In genomic region chr14:50978888-50979287, GRCh38 we compare ENCODE assay signal across 15 cellular contexts. TPM values are rescaled to one million over a fixed set of nuclear protein-coding genes. Genes with fewer than 3 reads are reported as not detected.
A peak's percentile ranks its signal among the peaks of the same experiment; 100 is the strongest.
DNase-seq lines count a peak whose midpoint lies in the region; ATAC-seq lines count a peak whose summit lies in the region.
"Had no signal": no experiment of that assay in that cellular context is flagged by ENCODE, and none has a peak within 500 bp of the region (broad histone marks: within the 10 kb centered on the region; RNA-seq: fewer than 3 reads in every experiment).

No MANE protein-coding gene starts in this region.

- no peak overlapping the region for H3K4me3 Mint-ChIP-seq in activated CD4-positive, alpha-beta T cell treated with anti-CD3 and anti-CD28 coated beads for 36 hours
- H3K4me3 Mint-ChIP-seq: activated CD4-positive, alpha-beta T cell treated with anti-CD3 and anti-CD28 coated beads, Interleukin-2, amount 10 ng/mL, durations not matched to agents 7 days and 5 days; activated naive CD4-positive, alpha-beta T cell treated with anti-CD3 and anti-CD28 coated beads for 36 hours; central memory CD8-positive, alpha-beta T cell; stimulated activated naive CD8-positive, alpha-beta T cell treated with anti-CD3 and anti-CD28 coated beads, Interleukin-15, Interleukin-2, amounts not matched to agents 100 ng/mL and 50 ng/mL, for 24 hours had no signal

- peak overlapping the region; percentile 1 to 45 (median 6) for H3K4me3 ChIP-seq in skeletal muscle tissue (ENCODE audit: low read length in 3 of 3)
- no peak overlapping the region for H3K4me3 ChIP-seq in SJCRH30
- H3K4me3 ChIP-seq: pancreas had no signal

- DNase-seq in HPDE6-E6E7 (ENCODE audit: extremely low spot score) (no peak), ACHN (no peak), SJCRH30 (no peak)
- no peak for DNase-seq in activated CD4-positive, alpha-beta T cell treated with anti-CD3 and anti-CD28 coated beads for 36 hours
- DNase-seq: activated CD4-positive, alpha-beta T cell treated with anti-CD3 and anti-CD28 coated beads, Interleukin-2, amount 10 ng/mL, durations not matched to agents 7 days and 5 days; activated naive CD4-positive, alpha-beta T cell treated with anti-CD3 and anti-CD28 coated beads for 36 hours; pancreas; SW 1271 had no signal

- in situ Hi-C loops in ACHN (cut with HindIII; ENCODE audit: low pct_ligation_motif_present, low pct_unique_long_range_greater_than_20kb, low sequenced_read_pairs): no loop called here

- no peaks in the 10 kb centered on the region for H3K27me3 ChIP-seq in skeletal muscle tissue (ENCODE audit: control insufficient read depth in 3 of 3, insufficient read depth in 3 of 3, low read length in 3 of 3)
- H3K27me3 ChIP-seq in SJCRH30: no peaks in the 10 kb centered on the region
- H3K27me3 ChIP-seq: pancreas had no signal

- no peaks in the 10 kb centered on the region for H3K36me3 Mint-ChIP-seq in activated CD4-positive, alpha-beta T cell treated with anti-CD3 and anti-CD28 coated beads for 36 hours (ENCODE audit: low read depth)

- ATAC-seq in GM19025 (IDR thresholded peaks at IDR 0.05; ENCODE audit: low read depth, unreplicated experiment) (peak; percentile 73), GM21737 (IDR thresholded peaks at IDR 0.05; ENCODE audit: unreplicated experiment) (peak; percentile 89), HG03159 (IDR thresholded peaks at IDR 0.05; ENCODE audit: unreplicated experiment) (peak; percentile 96)
- ATAC-seq in activated CD4-positive, alpha-beta T cell treated with anti-CD3 and anti-CD28 coated beads for 36 hours: no peak
- ATAC-seq: esophagus mucosa, pancreas had no signal

- no peaks in the 10 kb centered on the region for H3K9me3 Mint-ChIP-seq in activated CD4-positive, alpha-beta T cell treated with anti-CD3 and anti-CD28 coated beads for 36 hours (ENCODE audit: low read depth)
- H3K9me3 Mint-ChIP-seq: activated CD4-positive, alpha-beta T cell treated with anti-CD3 and anti-CD28 coated beads, Interleukin-2, amount 10 ng/mL, durations not matched to agents 7 days and 5 days; activated naive CD4-positive, alpha-beta T cell treated with anti-CD3 and anti-CD28 coated beads for 36 hours; central memory CD8-positive, alpha-beta T cell; stimulated activated naive CD8-positive, alpha-beta T cell treated with anti-CD3 and anti-CD28 coated beads, Interleukin-15, Interleukin-2, amounts not matched to agents 100 ng/mL and 50 ng/mL, for 24 hours had no signal

- peaks cover 12 to 28% (median 14%) of the 10 kb centered on the region in 3 donors for H3K4me1 ChIP-seq in skeletal muscle tissue (ENCODE audit: control insufficient read depth in 3 of 3, insufficient read depth in 3 of 3, low read length in 3 of 3)
- H3K4me1 ChIP-seq in SJCRH30: no peaks in the 10 kb centered on the region
- H3K4me1 ChIP-seq: pancreas had no signal

- no peak overlapping the region for H3K27ac Mint-ChIP-seq in activated CD4-positive, alpha-beta T cell treated with anti-CD3 and anti-CD28 coated beads for 36 hours
- H3K27ac Mint-ChIP-seq: activated CD4-positive, alpha-beta T cell treated with anti-CD3 and anti-CD28 coated beads, Interleukin-2, amount 10 ng/mL, durations not matched to agents 7 days and 5 days; activated naive CD4-positive, alpha-beta T cell treated with anti-CD3 and anti-CD28 coated beads for 36 hours; stimulated activated naive CD8-positive, alpha-beta T cell treated with anti-CD3 and anti-CD28 coated beads, Interleukin-15, Interleukin-2, amounts not matched to agents 100 ng/mL and 50 ng/mL, for 24 hours had no signal

- POLR2A ChIA-PET in activated CD4-positive, alpha-beta T cell treated with anti-CD3 and anti-CD28 coated beads for 36 hours (lab: Charles Lee): no interaction called here

- CTCF ChIA-PET in activated CD4-positive, alpha-beta T cell treated with anti-CD3 and anti-CD28 coated beads for 36 hours (lab: Charles Lee): no interaction called here

- no peaks in the 10 kb centered on the region for H3K4me1 Mint-ChIP-seq in activated CD4-positive, alpha-beta T cell treated with anti-CD3 and anti-CD28 coated beads for 36 hours
- H3K4me1 Mint-ChIP-seq: activated CD4-positive, alpha-beta T cell treated with anti-CD3 and anti-CD28 coated beads, Interleukin-2, amount 10 ng/mL, durations not matched to agents 7 days and 5 days; central memory CD8-positive, alpha-beta T cell had no signal

- H3K36me3 ChIP-seq in skeletal muscle tissue (ENCODE audit: control insufficient read depth in 3 of 3, insufficient read depth in 3 of 3, low read length in 3 of 3) (no peaks in the 10 kb centered on the region), SJCRH30 (no peaks in the 10 kb centered on the region)
- H3K36me3 ChIP-seq: pancreas had no signal

- H3K27ac ChIP-seq in skeletal muscle tissue (ENCODE audit: low read depth, low read length): peak overlapping the region; percentile 69
- no peak overlapping the region for H3K27ac ChIP-seq in SJCRH30
- H3K27ac ChIP-seq: pancreas had no signal

- no peaks in the 10 kb centered on the region for H3K9me3 ChIP-seq in skeletal muscle tissue (ENCODE audit: control insufficient read depth in 3 of 3, low read length in 3 of 3)
- no peaks in the 10 kb centered on the region for H3K9me3 ChIP-seq in SJCRH30 (replicated peaks)
- H3K9me3 ChIP-seq: pancreas had no signal

- intact Hi-C loops in activated CD4-positive, alpha-beta T cell treated with anti-CD3 and anti-CD28 coated beads for 36 hours (cut with DNase I, micrococcal nuclease): no loop called here

- H3K27me3 Mint-ChIP-seq in activated CD4-positive, alpha-beta T cell treated with anti-CD3 and anti-CD28 coated beads for 36 hours: no peaks in the 10 kb centered on the region
- H3K27me3 Mint-ChIP-seq: stimulated activated naive CD8-positive, alpha-beta T cell treated with anti-CD3 and anti-CD28 coated beads, Interleukin-15, Interleukin-2, amounts not matched to agents 100 ng/mL and 50 ng/mL, for 24 hours had no signal

- H3K9ac ChIP-seq in skeletal muscle tissue (ENCODE audit: low read depth in 1 of 3, low read length in 3 of 3): peak overlapping the region in 2 of 3 donors; percentile 27 to 40

RNA-seq across cellular contexts. Expression of gene PYGL, which starts 34.6 kb away (rescaled TPM):
- total RNA-seq in skeletal muscle tissue: 32.9 TPM
- total RNA-seq in SJCRH30 (2014; rRNA removed; shearing (Covaris generic)): 5.0 and 5.2 TPM in 2 replicates
- total RNA-seq in activated CD4-positive, alpha-beta T cell treated with anti-CD3 and anti-CD28 coated beads for 36 hours: under 1 TPM; 0.62 to 0.67 TPM
- total RNA-seq: activated CD4-positive, alpha-beta T cell treated with anti-CD3 and anti-CD28 coated beads, Interleukin-2, amount 10 ng/mL, durations not matched to agents 7 days and 5 days had no signal
